17 cellular contexts compared by ENCODE assay signal in genomic region chr2:187377335-187377734, GRCh38.
"Had no signal": no experiment of that assay in that cellular context is flagged by ENCODE, and none has a peak within 500 bp of the region (broad histone marks: within the 10 kb centered on the region; RNA-seq: fewer than 3 reads in every experiment).

No MANE protein-coding gene starts in this region.

- H3K27me3 Mint-ChIP-seq: natural killer cell treated with Interleukin-12 subunit alpha and Interleukin-12 subunit beta and Interleukin-15 and Interleukin-18, amount 100 ng/mL, for 72 hours; stimulated activated naive B cell treated with anti-CD40 and anti-IgM and Interleukin-4, amounts not matched to agents 10 μg/mL and 1 μg/mL and 100 μg/mL, for 72 hours had no signal

- H3K4me3 ChIP-seq: body of pancreas, coronary artery, lung, sigmoid colon, spleen, thyroid gland had no signal

- DNase-seq: activated CD4-positive, alpha-beta T cell treated with anti-CD3 and anti-CD28 coated beads, Interleukin-2, amount 50 U/mL, for 48 hours; activated gamma-delta T cell treated with Interleukin-2 at 50 U/mL for 16 hours; body of pancreas; caudate nucleus; hippocampal formation; posterior cingulate gyrus; sigmoid colon; spleen; stimulated activated CD4-positive, alpha-beta T cell treated with anti-CD3 and anti-CD28 coated beads, Interleukin-4, amount 100 ng/mL, for 4 hours; stimulated activated naive B cell treated with anti-CD40 and anti-IgM and Interleukin-4, amounts not matched to agents 10 μg/mL and 1 μg/mL and 100 μg/mL, for 72 hours; T-helper 2 cell; thyroid gland had no signal

- FAIRE-seq: islet of Langerhans had no signal

- H3K4me3 Mint-ChIP-seq: natural killer cell treated with Interleukin-12 subunit alpha and Interleukin-12 subunit beta and Interleukin-15 and Interleukin-18, amount 100 ng/mL, for 72 hours; stimulated activated naive B cell treated with anti-CD40 and anti-IgM and Interleukin-4, amounts not matched to agents 10 μg/mL and 1 μg/mL and 100 μg/mL, for 72 hours had no signal

- H3K4me1 Mint-ChIP-seq: stimulated activated naive B cell treated with anti-CD40 and anti-IgM and Interleukin-4, amounts not matched to agents 10 μg/mL and 1 μg/mL and 100 μg/mL, for 72 hours had no signal

- H3K27ac ChIP-seq: body of pancreas, sigmoid colon, spleen, thyroid gland had no signal

- H3K9me3 ChIP-seq: body of pancreas, sigmoid colon, spleen, thyroid gland had no signal

- H3K27me3 ChIP-seq: body of pancreas, sigmoid colon, spleen, thyroid gland had no signal

- H3K9me3 Mint-ChIP-seq: activated naive CD4-positive, alpha-beta T cell treated with anti-CD3 and anti-CD28 coated beads, Interleukin-2, amount 50 U/mL, for 72 hours; natural killer cell treated with Interleukin-12 subunit alpha and Interleukin-12 subunit beta and Interleukin-15 and Interleukin-18, amount 100 ng/mL, for 72 hours; stimulated activated naive B cell treated with anti-CD40 and anti-IgM and Interleukin-4, amounts not matched to agents 10 μg/mL and 1 μg/mL and 100 μg/mL, for 72 hours had no signal

- H3K36me3 ChIP-seq: sigmoid colon, spleen, thyroid gland had no signal

- H3K4me1 ChIP-seq: body of pancreas, sigmoid colon, spleen, thyroid gland had no signal

- H3K27ac Mint-ChIP-seq: activated naive CD4-positive, alpha-beta T cell treated with anti-CD3 and anti-CD28 coated beads, Interleukin-2, amount 50 U/mL, for 72 hours; natural killer cell treated with Interleukin-12 subunit alpha and Interleukin-12 subunit beta and Interleukin-15 and Interleukin-18, amount 100 ng/mL, for 72 hours; stimulated activated naive B cell treated with anti-CD40 and anti-IgM and Interleukin-4, amounts not matched to agents 10 μg/mL and 1 μg/mL and 100 μg/mL, for 72 hours had no signal

- H3K36me3 Mint-ChIP-seq: activated naive CD4-positive, alpha-beta T cell treated with anti-CD3 and anti-CD28 coated beads, Interleukin-2, amount 50 U/mL, for 72 hours; natural killer cell treated with Interleukin-12 subunit alpha and Interleukin-12 subunit beta and Interleukin-15 and Interleukin-18, amount 100 ng/mL, for 72 hours; stimulated activated naive B cell treated with anti-CD40 and anti-IgM and Interleukin-4, amounts not matched to agents 10 μg/mL and 1 μg/mL and 100 μg/mL, for 72 hours had no signal
